11 cellular contexts compared by ENCODE assay signal in the genomic region with DNA sequence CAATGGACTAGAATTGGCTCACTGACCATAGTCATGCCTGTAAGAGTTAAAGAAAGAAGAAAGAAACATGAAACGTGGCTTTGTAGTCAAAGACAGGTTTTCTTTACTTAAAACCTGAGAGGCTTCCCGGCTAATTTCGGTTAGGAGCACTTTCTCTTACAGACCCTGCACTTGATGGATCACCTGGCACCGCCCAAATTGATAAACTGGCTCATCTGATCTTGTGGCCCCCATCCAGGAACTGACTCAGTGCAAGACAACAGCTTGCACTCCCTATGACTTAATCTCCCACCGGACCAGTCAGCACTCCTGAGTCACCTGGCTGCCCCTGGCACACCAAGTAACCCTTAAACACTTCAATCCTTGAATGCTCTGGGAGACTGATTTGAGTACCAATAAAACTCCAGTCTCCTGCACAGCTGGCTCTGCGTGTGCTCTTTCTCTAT. TPM values are rescaled to one million over a fixed set of nuclear protein-coding genes. Genes with fewer than 3 reads are reported as not detected.
DNase-seq lines count a peak whose midpoint lies in the region; ATAC-seq and TF ChIP-seq lines count a peak whose summit lies in the region.
"Had no signal": no experiment of that assay in that cellular context is flagged by ENCODE, and none has a peak within 500 bp of the region (broad histone marks: within the 10 kb centered on the region; RNA-seq: fewer than 3 reads in every experiment).

No MANE protein-coding gene starts in this region.

- H3K9ac ChIP-seq in IMR-90 (ENCODE audit: low read depth, low read length) (no peak overlapping the region), mesenchymal stem cell (ENCODE audit: low read length) (peak overlapping the region; percentile 65), MM.1S (ENCODE audit: low read length) (no peak overlapping the region)

- peaks cover 2% of the 10 kb centered on the region for H3K4me1 ChIP-seq in IMR-90 (ENCODE audit: control insufficient read depth, insufficient read depth, low read length)
- peaks cover 10% of the 10 kb centered on the region for H3K4me1 ChIP-seq in mesenchymal stem cell (ENCODE audit: control insufficient read depth, insufficient read depth, low read depth, low read length)
- no peaks in the 10 kb centered on the region for H3K4me1 ChIP-seq in MM.1S (ENCODE audit: low read length)

- BruUV-seq in IMR-90 (replicated peaks; lab: Mats Ljungman, UMichigan), result no TSS peak

- no peak overlapping the region for H4K5ac ChIP-seq in IMR-90 (ENCODE audit: low read depth, low read length)

- H3K4me3 ChIP-seq in IMR-90 (ENCODE audit: insufficient read depth, low read depth, low read length), result no peak overlapping the region
- H3K4me3 ChIP-seq in cardiac fibroblast (replicated peaks in 1 of 2; ENCODE audit: low read depth in 2 of 2, low read length in 2 of 2), result no peak overlapping the region
- peak overlapping the region in 1 of 2 experiments; percentile 56 for H3K4me3 ChIP-seq in mesenchymal stem cell (ENCODE audit: insufficient read depth in 1 of 2, low read depth in 1 of 2, low read length in 2 of 2)
- H3K4me3 ChIP-seq in MM.1S (ENCODE audit: low read length), result no peak overlapping the region

- dilution Hi-C loops in IMR-90 (cut with HindIII; ENCODE audit: low sequenced_read_pairs, unreplicated experiment), result no loop called here

- no peak for TF ChIP-seq CTCF in IMR-90 (conservative IDR thresholded peaks at IDR 0.05; ENCODE audit: low read depth, low read length)
- no peak for TF ChIP-seq CTCF in cardiac fibroblast (IDR thresholded peaks at IDR 0.05; ENCODE audit: low read depth, low read length)
- TF ChIP-seq CTCF in MM.1S (IDR thresholded peaks at IDR 0.05; ENCODE audit: low read length), result no peak

- no peak overlapping the region; the same call in 1 of the 2 replicates for H2BK120ac ChIP-seq in IMR-90 (ENCODE audit: low read depth, low read length)
- no peak overlapping the region for H2BK120ac ChIP-seq in mesenchymal stem cell (ENCODE audit: low read depth, low read length)

- H3K18ac ChIP-seq in IMR-90 (ENCODE audit: low read depth, low read length) (no peak overlapping the region), mesenchymal stem cell (ENCODE audit: low read depth in 1 of 2, low read length in 2 of 2) (no peak overlapping the region)

- WGBS in IMR-90 (ENCODE audit: extremely low coverage in 2 of 2, insufficient read length in 1 of 2), 2 experiments, result 64% methylated on average over 4 of the region's 6 CpGs; no CpG with 5 or more reads in 1 of the 2 experiments
- 67% methylated on average over 6 of the region's 6 CpGs for WGBS in mesenchymal stem cell

- H3K79me1 ChIP-seq in IMR-90 (ENCODE audit: low read depth in 1 of 2, low read length in 2 of 2) (peaks cover 16 to 40% of the 10 kb centered on the region in 2 experiments), mesenchymal stem cell (replicated peaks; ENCODE audit: low read length, poor library complexity, severe bottlenecking) (peaks cover 29% of the 10 kb centered on the region)

- peak; percentile 57 for DNase-seq in D341Med (ENCODE audit: low spot score)
- peak; percentile 89 for DNase-seq in IMR-90
- peak; percentile 34 to 95 for DNase-seq in cardiac fibroblast (ENCODE audit: low read depth in 2 of 2)
- DNase-seq in mesenchymal stem cell, result peak; percentile 61
- no peak for DNase-seq in MM.1S
- DNase-seq in left colon, result no peak
- DNase-seq: activated CD4-positive, alpha-beta T cell treated with anti-CD3 and anti-CD28 coated beads, Interleukin-2, amount 10 ng/mL, durations not matched to agents 7 days and 5 days; effector memory CD8-positive, alpha-beta T cell; NCI-H1930 had no signal

- TF ChIP-seq POLR2A in IMR-90 (IDR thresholded peaks at IDR 0.05; ENCODE audit: low read depth, low read length), result no peak

- H3K4ac ChIP-seq in IMR-90 (ENCODE audit: low read depth, low read length) (0 out of 2 replicates have a peak overlapping the region, but pooled peaks have one; percentile 21), mesenchymal stem cell (ENCODE audit: low read depth in 1 of 2, low read length in 2 of 2) (no peak overlapping the region)

- no peaks in the 10 kb centered on the region for H3K9me2 ChIP-seq in MM.1S (replicated peaks; ENCODE audit: insufficient read depth, low read length)

- H3K14ac ChIP-seq in IMR-90 (replicated peaks; ENCODE audit: low read depth, low read length) (no peak overlapping the region), mesenchymal stem cell (ENCODE audit: low read length in 2 of 2) (no peak overlapping the region)

- POLR2A ChIA-PET in IMR-90 (lab: Charles Lee; ENCODE audit: unreplicated experiment), result no interaction called here

- H3K9me3 ChIP-seq in IMR-90 (ENCODE audit: control insufficient read depth, insufficient read depth, low read length), result no peaks in the 10 kb centered on the region
- no peaks in the 10 kb centered on the region for H3K9me3 ChIP-seq in mesenchymal stem cell (ENCODE audit: control insufficient read depth, low read length)
- H3K9me3 ChIP-seq in MM.1S (replicated peaks; ENCODE audit: insufficient read depth, low read length), result no peaks in the 10 kb centered on the region

- H2BK15ac ChIP-seq in IMR-90 (ENCODE audit: low read depth, low read length), result no peak overlapping the region
- H2BK15ac ChIP-seq in mesenchymal stem cell (ENCODE audit: low read depth, poor library complexity, severe bottlenecking), result no peak overlapping the region

- TF ChIP-seq RAD21 in IMR-90 (IDR thresholded peaks at IDR 0.05; ENCODE audit: low read length), result no peak

- H2BK5ac ChIP-seq in IMR-90 (ENCODE audit: low read depth, low read length, poor library complexity, severe bottlenecking) (peak overlapping the region; percentile 32), mesenchymal stem cell (ENCODE audit: low read depth, low read length, poor library complexity, severe bottlenecking) (no peak overlapping the region)

- H2AK5ac ChIP-seq in IMR-90 (ENCODE audit: low read depth, low read length) (peak overlapping the region; percentile 5; the same call in 1 of the 2 replicates), mesenchymal stem cell (ENCODE audit: low read length, severe bottlenecking) (peak overlapping the region; percentile 47)

- no peak overlapping the region for H2AK9ac ChIP-seq in IMR-90 (replicated peaks; ENCODE audit: low read depth, low read length, poor library complexity)

- in situ Hi-C loops in IMR-90 (cut with MboI; ENCODE audit: low sequenced_read_pairs), result no loop called here

- H3F3A ChIP-seq in MM.1S (ENCODE audit: insufficient read depth, low read length), result no peaks in the 10 kb centered on the region

- no peak overlapping the region for H2BK12ac ChIP-seq in mesenchymal stem cell (ENCODE audit: low read length in 2 of 2)

- H3K23ac ChIP-seq in IMR-90 (ENCODE audit: low read depth, low read length) (no peak overlapping the region), mesenchymal stem cell (ENCODE audit: low read length in 2 of 2) (no peak overlapping the region)

- H4K8ac ChIP-seq in IMR-90 (ENCODE audit: low read depth in 2 of 2, low read length in 2 of 2), result no peak overlapping the region
- no peak overlapping the region for H4K8ac ChIP-seq in mesenchymal stem cell (ENCODE audit: low read length)

- H3K27me3 ChIP-seq in IMR-90 (ENCODE audit: control insufficient read depth, insufficient read depth, low read length) (no peaks in the 10 kb centered on the region), mesenchymal stem cell (ENCODE audit: control insufficient read depth in 1 of 2, insufficient read depth in 1 of 2, low read length in 2 of 2) (no peaks in the 10 kb centered on the region), MM.1S (replicated peaks; ENCODE audit: insufficient read depth, low read length) (no peaks in the 10 kb centered on the region)

- intact Hi-C loops in IMR-90 (cut with micrococcal nuclease) (loop anchor here (1.0 to 5.0 kb wide), 2 partner anchors 68 to 250 kb away; a partner anchor contains a TSS), left colon (cut with DNase I, micrococcal nuclease) (no loop called here)

- CTCF ChIA-PET in IMR-90 (lab: Yijun Ruan, JAX), result interaction anchor here (0.9 to 1.1 kb wide), 2 partner anchors 10 to 39 kb away, joined by 3 to 4 read pairs; no protein-coding TSS in a partner anchor

- no peak overlapping the region for H2BK20ac ChIP-seq in IMR-90 (ENCODE audit: low read depth, low read length)

- H4K91ac ChIP-seq in IMR-90 (ENCODE audit: insufficient read depth, low read depth, low read length) (no peak overlapping the region), mesenchymal stem cell (ENCODE audit: low read length) (no peak overlapping the region)

- H3K9me1 ChIP-seq in IMR-90 (ENCODE audit: insufficient read depth, low read length), result peaks cover 3% of the 10 kb centered on the region; the same call in 1 of the 2 replicates

- no peak overlapping the region for H2AFZ ChIP-seq in IMR-90 (replicated peaks; ENCODE audit: low read length, poor library complexity)
- no peak overlapping the region for H2AFZ ChIP-seq in mesenchymal stem cell (ENCODE audit: low read depth, low read length)
- H2AFZ ChIP-seq in MM.1S (ENCODE audit: low read length), result no peak overlapping the region

- H3K4me2 ChIP-seq in IMR-90 (ENCODE audit: low read depth, low read length), result no peak overlapping the region
- no peak overlapping the region for H3K4me2 ChIP-seq in mesenchymal stem cell (ENCODE audit: low read length, poor library complexity, severe bottlenecking)
- H3K4me2 ChIP-seq in MM.1S (ENCODE audit: low read depth, low read length), result no peak overlapping the region

- ATAC-seq in IMR-90 (ENCODE audit: low read depth) (peak; percentile 19; the same call in 1 of the 2 replicates), GM21447 (IDR thresholded peaks at IDR 0.05; ENCODE audit: unreplicated experiment) (no peak), GM19035 (IDR thresholded peaks at IDR 0.05; ENCODE audit: unreplicated experiment) (no peak), left colon (no peak)

- no peaks in the 10 kb centered on the region for H4K20me1 ChIP-seq in IMR-90 (ENCODE audit: insufficient read depth, low read length)
- no peaks in the 10 kb centered on the region for H4K20me1 ChIP-seq in MM.1S (ENCODE audit: insufficient read depth, low read length)

- H3K36me3 ChIP-seq in IMR-90 (ENCODE audit: control insufficient read depth, insufficient read depth, low read length) (peaks cover 14% of the 10 kb centered on the region), mesenchymal stem cell (ENCODE audit: control insufficient read depth in 1 of 2, insufficient read depth in 2 of 2, low read depth in 1 of 2, low read length in 2 of 2) (peaks cover 16 to 31% of the 10 kb centered on the region in 2 experiments), MM.1S (replicated peaks; ENCODE audit: insufficient read depth, low read length) (no peaks in the 10 kb centered on the region)

- H3K56ac ChIP-seq in IMR-90 (ENCODE audit: extremely low read depth, insufficient read depth, low read length), result no peak overlapping the region

- no peaks in the 10 kb centered on the region for H3K79me2 ChIP-seq in MM.1S (ENCODE audit: low read length)

- H3K27ac ChIP-seq in IMR-90 (ENCODE audit: insufficient read depth, low read length) (no peak overlapping the region), mesenchymal stem cell (ENCODE audit: low read length, poor library complexity, severe bottlenecking) (peak overlapping the region; percentile 85), MM.1S (ENCODE audit: low read length) (no peak overlapping the region)

RNA-seq across cellular contexts. Expression of a gene that starts 12.3 kb away (rescaled TPM):
- total RNA-seq in IMR-90 (2012; rRNA removed), result 66.5 and 158 TPM in 2 replicates
- polyA plus RNA-seq in IMR-90 (2012; rRNA removed), result 80.5 and 81.4 TPM in 2 replicates
- 55.5 and 59.7 TPM in 2 replicates for polyA plus RNA-seq in IMR-90 (2012; cell fraction: cytosol; rRNA removed)
- polyA plus RNA-seq in IMR-90 (2012; cell fraction: nucleus; rRNA removed; ENCODE audit: low replicate concordance), result 15.6 and 52.6 TPM in 2 replicates
- 76.2 TPM for polyA plus RNA-seq in mesenchymal stem cell (2013, experiment 1 of 2)
- polyA plus RNA-seq in mesenchymal stem cell (2013, experiment 2 of 2), result 78.3 TPM
- total RNA-seq in left colon, result 10 to 100 TPM; 61.1 to 62.6 TPM

RNA-seq across cellular contexts. Expression of a gene that starts 37.0 kb away (rescaled TPM):
- 129 and 141 TPM in 2 replicates for total RNA-seq in IMR-90 (2012; rRNA removed)
- 170 and 175 TPM in 2 replicates for polyA plus RNA-seq in IMR-90 (2012; rRNA removed)
- polyA plus RNA-seq in IMR-90 (2012; cell fraction: cytosol; rRNA removed), result 101 and 219 TPM in 2 replicates
- polyA plus RNA-seq in IMR-90 (2012; cell fraction: nucleus; rRNA removed; ENCODE audit: low replicate concordance), result 81.3 and 113 TPM in 2 replicates
- polyA plus RNA-seq in mesenchymal stem cell (2013, experiment 1 of 2), result 216 TPM
- polyA plus RNA-seq in mesenchymal stem cell (2013, experiment 2 of 2), result 223 TPM
- total RNA-seq in left colon, result 10 to 100 TPM; 77.2 to 98.0 TPM

Comparison
In these comparisons a context has a peak if more than half of its experiments do, and no peak if none do; other contexts are left out.
1. DNase-seq: peak in D341Med (single experiment), IMR-90 (single experiment), cardiac fibroblast (2 of 2) and mesenchymal stem cell (single experiment); none in MM.1S (single experiment) and left colon (0 of 2).